1 cellular context compared by ENCODE assay signal in genomic region chr5:145681686-145682085, GRCh38.
TF ChIP-seq lines count a peak whose summit lies in the region.

No MANE protein-coding gene starts in this region.

TF ChIP-seq in HepG2, 621 proteins besides CTCF, POLR2A, EP300 and RAD21 (continued from another document and continues in another):
- no peak for TF ChIP-seq ZNF607 (CRISPR knock-in tag; IDR thresholded peaks at IDR 0.05; ENCODE audit: borderline replicate concordance)
- no peak for TF ChIP-seq ADNP (CRISPR knock-in tag; IDR thresholded peaks at IDR 0.05)
- no peak for TF ChIP-seq NCOA5 (CRISPR knock-in tag; IDR thresholded peaks at IDR 0.05)
- peak; percentile 49; the same call in 1 of the 2 replicates for TF ChIP-seq SOX5 (CRISPR knock-in tag; IDR thresholded peaks at IDR 0.05; ENCODE audit: borderline replicate concordance)
- TF ChIP-seq ARID3A (IDR thresholded peaks at IDR 0.05; ENCODE audit: low read depth, low read length), result peak; percentile 75
- TF ChIP-seq PAWR (CRISPR knock-in tag; IDR thresholded peaks at IDR 0.05; ENCODE audit: borderline replicate concordance), result no peak
- TF ChIP-seq ZNF792 (CRISPR knock-in tag; IDR thresholded peaks at IDR 0.05), result peak; percentile 54; the same call in 1 of the 2 replicates
- TF ChIP-seq ZNF781 (CRISPR knock-in tag; IDR thresholded peaks at IDR 0.05; ENCODE audit: borderline replicate concordance, not compliant biosample characterization), result no peak
- TF ChIP-seq MIXL1 (CRISPR knock-in tag; IDR thresholded peaks at IDR 0.05), result peak; percentile 75; the same call in 1 of the 2 replicates
- no peak for TF ChIP-seq HOXA3 (CRISPR knock-in tag; IDR thresholded peaks at IDR 0.05)
- TF ChIP-seq SOX6 (IDR thresholded peaks at IDR 0.05), result no peak
- no peak for TF ChIP-seq SOX6 (CRISPR knock-in tag; IDR thresholded peaks at IDR 0.05)
- TF ChIP-seq ZSCAN12 (CRISPR knock-in tag; IDR thresholded peaks at IDR 0.05), result no peak
- no peak for TF ChIP-seq ZFAT (CRISPR knock-in tag; conservative IDR thresholded peaks at IDR 0.05)
- TF ChIP-seq ATF5 (CRISPR knock-in tag; IDR thresholded peaks at IDR 0.05; ENCODE audit: low read depth), result no peak
- TF ChIP-seq GATAD1 (CRISPR knock-in tag; IDR thresholded peaks at IDR 0.05), result peak; percentile 47; the same call in 1 of the 2 replicates
- TF ChIP-seq ZNF12 (CRISPR knock-in tag; IDR thresholded peaks at IDR 0.05), result 0 out of 2 replicates have a peak, but pooled peaks have one; percentile 51
- TF ChIP-seq ZHX1 (CRISPR knock-in tag; IDR thresholded peaks at IDR 0.05; ENCODE audit: low read depth), result no peak
- no peak for TF ChIP-seq NFKBIZ (CRISPR knock-in tag; IDR thresholded peaks at IDR 0.05)
- TF ChIP-seq RELA (CRISPR knock-in tag; IDR thresholded peaks at IDR 0.05), result no peak
- no peak for TF ChIP-seq NPAS2 (CRISPR knock-in tag; IDR thresholded peaks at IDR 0.05; ENCODE audit: borderline replicate concordance)
- peak; percentile 93 to 99 for TF ChIP-seq ATF4 (CRISPR knock-in tag; IDR thresholded peaks at IDR 0.05)
- no peak for TF ChIP-seq ZNF512 (CRISPR knock-in tag; IDR thresholded peaks at IDR 0.05)
- TF ChIP-seq HIVEP1 (CRISPR knock-in tag; IDR thresholded peaks at IDR 0.05), result no peak
- no peak for TF ChIP-seq MEIS2 (CRISPR knock-in tag; IDR thresholded peaks at IDR 0.05)
- TF ChIP-seq SAP130 (CRISPR knock-in tag; IDR thresholded peaks at IDR 0.05; ENCODE audit: low read depth), result peak; percentile 47; the same call in 1 of the 2 replicates
- TF ChIP-seq ZNF740 (CRISPR knock-in tag; IDR thresholded peaks at IDR 0.05), result no peak
- 0 out of 2 replicates have a peak, but pooled peaks have one; percentile 48 for TF ChIP-seq TBX3 (IDR thresholded peaks at IDR 0.05; ENCODE audit: borderline replicate concordance)
- no peak for TF ChIP-seq SMAD1 (CRISPR knock-in tag; IDR thresholded peaks at IDR 0.05; ENCODE audit: borderline replicate concordance, low read depth)
- TF ChIP-seq MXI1 (IDR thresholded peaks at IDR 0.05; ENCODE audit: borderline replicate concordance, low read depth, low read length), result peak; percentile 34; the same call in 1 of the 3 replicates
- no peak for TF ChIP-seq PREB (CRISPR knock-in tag; IDR thresholded peaks at IDR 0.05)
- no peak for TF ChIP-seq EZH2 (conservative IDR thresholded peaks at IDR 0.05; ENCODE audit: low read depth, low read length)
- no peak for TF ChIP-seq MAF1 (CRISPR knock-in tag; IDR thresholded peaks at IDR 0.05; ENCODE audit: borderline replicate concordance)
- no peak for TF ChIP-seq SRF (IDR thresholded peaks at IDR 0.05; ENCODE audit: low read depth, low read length)
- no peak for TF ChIP-seq ZNF292 (CRISPR knock-in tag; IDR thresholded peaks at IDR 0.05; ENCODE audit: borderline replicate concordance, low read depth)
- TF ChIP-seq SP4 (CRISPR knock-in tag; IDR thresholded peaks at IDR 0.05), result no peak
- no peak for TF ChIP-seq SMARCC2 (IDR thresholded peaks at IDR 0.05)
- TF ChIP-seq ZNF33A (CRISPR knock-in tag; IDR thresholded peaks at IDR 0.05; ENCODE audit: borderline replicate concordance), result no peak
- no peak for TF ChIP-seq PRDM4 (CRISPR knock-in tag; IDR thresholded peaks at IDR 0.05; ENCODE audit: borderline replicate concordance)
- no peak for TF ChIP-seq POLR2AphosphoS2 (IDR thresholded peaks at IDR 0.05; ENCODE audit: low read depth, low read length)
- no peak for TF ChIP-seq RERE (CRISPR knock-in tag; IDR thresholded peaks at IDR 0.05; ENCODE audit: low read depth)
- no peak for TF ChIP-seq ZNF143 (CRISPR knock-in tag; IDR thresholded peaks at IDR 0.05)
- no peak for TF ChIP-seq SIX4 (CRISPR knock-in tag; IDR thresholded peaks at IDR 0.05)
- no peak for TF ChIP-seq ZNF160 (CRISPR knock-in tag; IDR thresholded peaks at IDR 0.05)
- no peak for TF ChIP-seq NBN (conservative IDR thresholded peaks at IDR 0.05)
- TF ChIP-seq ZNF367 (CRISPR knock-in tag; IDR thresholded peaks at IDR 0.05; ENCODE audit: borderline replicate concordance), result no peak
- TF ChIP-seq ZFP90 (CRISPR knock-in tag; IDR thresholded peaks at IDR 0.05; ENCODE audit: borderline replicate concordance), result no peak
- no peak for TF ChIP-seq ZNF75D (CRISPR knock-in tag; IDR thresholded peaks at IDR 0.05; ENCODE audit: borderline replicate concordance)
- TF ChIP-seq HOXA7 (CRISPR knock-in tag; IDR thresholded peaks at IDR 0.05), result no peak
- no peak for TF ChIP-seq SIN3B (IDR thresholded peaks at IDR 0.05; ENCODE audit: low read length)
- no peak for TF ChIP-seq ZNF225 (CRISPR knock-in tag; IDR thresholded peaks at IDR 0.05)
- TF ChIP-seq RXRB (CRISPR knock-in tag; IDR thresholded peaks at IDR 0.05; ENCODE audit: borderline replicate concordance), result peak; percentile 54; the same call in 1 of the 2 replicates
- TF ChIP-seq KLF16 (CRISPR knock-in tag; IDR thresholded peaks at IDR 0.05), result peak in 1 of 2 experiments; percentile 64; a peak in 1 of 4 replicates
